In genomic region chr1:93844262-93845045, GRCh38 we compare ENCODE assay signal across 8 cellular contexts. TPM values are rescaled to one million over a fixed set of nuclear protein-coding genes. Genes with fewer than 3 reads are reported as not detected.
DNase-seq lines count a peak whose midpoint lies in the region; ATAC-seq, FAIRE-seq and TF ChIP-seq lines count a peak whose summit lies in the region.

No MANE protein-coding gene starts in this region.

- BruUV-seq in IMR-90 (replicated peaks; lab: Mats Ljungman, UMichigan) = no TSS peak

- H4K5ac ChIP-seq in IMR-90 (ENCODE audit: low read depth, low read length) = no peak overlapping the region

- no peaks in the 10 kb centered on the region for H3K79me1 ChIP-seq in IMR-90 (ENCODE audit: low read depth in 1 of 2, low read length in 2 of 2)

- no peaks in the 10 kb centered on the region for H3K27me3 Mint-ChIP-seq in activated CD4-positive, alpha-beta T cell treated with anti-CD3 and anti-CD28 coated beads for 36 hours

- no peak overlapping the region for H2AFZ ChIP-seq in IMR-90 (replicated peaks; ENCODE audit: low read length, poor library complexity)

- H3K27me3 ChIP-seq in IMR-90 (ENCODE audit: control insufficient read depth, insufficient read depth, low read length) = no peaks in the 10 kb centered on the region

- H3K4me1 ChIP-seq in IMR-90 (ENCODE audit: control insufficient read depth, insufficient read depth, low read length) = peaks cover 6% of the 10 kb centered on the region

- no peak overlapping the region for H3K27ac ChIP-seq in IMR-90 (ENCODE audit: insufficient read depth, low read length)

- TF ChIP-seq CTCF in IMR-90 (conservative IDR thresholded peaks at IDR 0.05; ENCODE audit: low read depth, low read length) = peak; percentile 88

- no peak overlapping the region for H3K14ac ChIP-seq in IMR-90 (replicated peaks; ENCODE audit: low read depth, low read length)

- ATAC-seq in activated CD4-positive, alpha-beta T cell treated with anti-CD3 and anti-CD28 coated beads for 36 hours = no peak
- ATAC-seq in IMR-90 (ENCODE audit: low read depth) (no peak), GM21723 (IDR thresholded peaks at IDR 0.05; ENCODE audit: unreplicated experiment) (no peak)

- H3K4me2 ChIP-seq in IMR-90 (ENCODE audit: low read depth, low read length) = no peak overlapping the region

- intact Hi-C loops in activated CD4-positive, alpha-beta T cell treated with anti-CD3 and anti-CD28 coated beads for 36 hours (cut with DNase I, micrococcal nuclease) = loop anchor here (1.0 to 10.0 kb wide), 13 partner anchors 21 to 1388 kb away; partner anchors contain the start of genes ABCD3 (in 1 of the 2), FNBP1L (in 1 of the 2), RPL5 (in 1 of the 2) and RWDD3 (in 1 of the 2)
- intact Hi-C loops in IMR-90 (cut with micrococcal nuclease) = loop anchor here (1.0 to 5.0 kb wide), 3 partner anchors 163 to 497 kb away; partner anchors contain the start of genes BCAR3 and DR1

- POLR2A ChIA-PET in activated CD4-positive, alpha-beta T cell treated with anti-CD3 and anti-CD28 coated beads for 36 hours (lab: Charles Lee) = no interaction called here
- POLR2A ChIA-PET in IMR-90 (lab: Charles Lee; ENCODE audit: unreplicated experiment) = no interaction called here

- H3K4ac ChIP-seq in IMR-90 (ENCODE audit: low read depth, low read length) = no peak overlapping the region

- H3K4me1 Mint-ChIP-seq in activated CD4-positive, alpha-beta T cell treated with anti-CD3 and anti-CD28 coated beads for 36 hours = peaks cover 24% of the 10 kb centered on the region

- no peak overlapping the region for H4K8ac ChIP-seq in IMR-90 (ENCODE audit: low read depth in 2 of 2, low read length in 2 of 2)

- peaks cover 3% of the 10 kb centered on the region for H3K36me3 Mint-ChIP-seq in activated CD4-positive, alpha-beta T cell treated with anti-CD3 and anti-CD28 coated beads for 36 hours (ENCODE audit: low read depth)

- no peak overlapping the region for H2BK5ac ChIP-seq in IMR-90 (ENCODE audit: low read depth, low read length, poor library complexity, severe bottlenecking)

- H2AK5ac ChIP-seq in IMR-90 (ENCODE audit: low read depth, low read length) = no peak overlapping the region

- no peaks in the 10 kb centered on the region for H3K36me3 ChIP-seq in IMR-90 (ENCODE audit: control insufficient read depth, insufficient read depth, low read length)

- no peak overlapping the region for H3K23ac ChIP-seq in IMR-90 (ENCODE audit: low read depth, low read length)

- no peak for FAIRE-seq in frontal cortex (lab: Jason Lieb, UNC)

- no peak overlapping the region for H3K4me3 Mint-ChIP-seq in activated CD4-positive, alpha-beta T cell treated with anti-CD3 and anti-CD28 coated beads for 36 hours

- CTCF ChIA-PET in activated CD4-positive, alpha-beta T cell treated with anti-CD3 and anti-CD28 coated beads for 36 hours (lab: Charles Lee) = interaction anchor here (0.6 to 5.7 kb wide), 30 partner anchors 10 to 540 kb away, joined by 3 to 107 read pairs (median 4); no protein-coding TSS in a partner anchor
- CTCF ChIA-PET in IMR-90 (lab: Yijun Ruan, JAX) = interaction anchor here (0.6 to 1.8 kb wide), 16 partner anchors 16 to 540 kb away, joined by 3 to 13 read pairs (median 3); no protein-coding TSS in a partner anchor

- WGBS in IMR-90 (ENCODE audit: extremely low coverage in 2 of 2, insufficient read length in 1 of 2), 2 experiments = no CpG with 5 or more reads among the region's 8 CpGs

- no peaks in the 10 kb centered on the region for H3K9me3 ChIP-seq in IMR-90 (ENCODE audit: control insufficient read depth, insufficient read depth, low read length)

- H4K91ac ChIP-seq in IMR-90 (ENCODE audit: insufficient read depth, low read depth, low read length) = no peak overlapping the region

- H3K18ac ChIP-seq in IMR-90 (ENCODE audit: low read depth, low read length) = no peak overlapping the region

- H3K9ac ChIP-seq in IMR-90 (ENCODE audit: low read depth, low read length) = no peak overlapping the region

- DNase-seq in activated CD4-positive, alpha-beta T cell treated with anti-CD3 and anti-CD28 coated beads for 36 hours = peak; percentile 52
- DNase-seq in activated CD4-positive, alpha-beta T cell treated with anti-CD3 and anti-CD28 coated beads for 1 hour = no peak
- DNase-seq in IMR-90 (peak; percentile 86), NOMO-1 treated with dmso at 0.1 percent for 144 hours (lab: John Stamatoyannopoulos, UW; ENCODE audit: unreplicated experiment) (peak; percentile 69), frontal cortex (ENCODE audit: low spot score in 2 of 2) (peak; percentile 52 to 62), renal cortical epithelial cell (ENCODE audit: low read depth) (peak; percentile 84)
- peak; percentile 21 for DNase-seq in activated naive CD4-positive, alpha-beta T cell treated with Interleukin-2 at 50 U/mL for 16 hours

- in situ Hi-C loops in IMR-90 (cut with MboI; ENCODE audit: low sequenced_read_pairs) = loop anchor here (5.0 kb wide), 1 partner anchor 397 kb away; the partner anchor contains the start of gene FNBP1L

- no peak overlapping the region for H3K27ac Mint-ChIP-seq in activated CD4-positive, alpha-beta T cell treated with anti-CD3 and anti-CD28 coated beads for 36 hours

- H2BK20ac ChIP-seq in IMR-90 (ENCODE audit: low read depth, low read length) = no peak overlapping the region

- no peaks in the 10 kb centered on the region for H3K9me3 Mint-ChIP-seq in activated CD4-positive, alpha-beta T cell treated with anti-CD3 and anti-CD28 coated beads for 36 hours (ENCODE audit: low read depth)

- H2AK9ac ChIP-seq in IMR-90 (replicated peaks; ENCODE audit: low read depth, low read length, poor library complexity) = no peak overlapping the region

- peaks cover 6% of the 10 kb centered on the region; the same call in 1 of the 2 replicates for H4K20me1 ChIP-seq in IMR-90 (ENCODE audit: insufficient read depth, low read length)

- H3K4me3 ChIP-seq in IMR-90 (ENCODE audit: insufficient read depth, low read depth, low read length) = no peak overlapping the region

- no peak for TF ChIP-seq POLR2A in IMR-90 (IDR thresholded peaks at IDR 0.05; ENCODE audit: low read depth, low read length)

- H3K9me1 ChIP-seq in IMR-90 (ENCODE audit: insufficient read depth, low read length) = peaks cover 10% of the 10 kb centered on the region; the same call in 1 of the 2 replicates

- H2BK15ac ChIP-seq in IMR-90 (ENCODE audit: low read depth, low read length) = no peak overlapping the region; the same call in 2 of the 3 replicates

- H3K56ac ChIP-seq in IMR-90 (ENCODE audit: extremely low read depth, insufficient read depth, low read length) = no peak overlapping the region

- TF ChIP-seq RAD21 in IMR-90 (IDR thresholded peaks at IDR 0.05; ENCODE audit: low read length) = peak; percentile 93

- dilution Hi-C loops in IMR-90 (cut with HindIII; ENCODE audit: low sequenced_read_pairs, unreplicated experiment) = no loop called here

- H2BK120ac ChIP-seq in IMR-90 (ENCODE audit: low read depth, low read length) = no peak overlapping the region

TF ChIP-seq in IMR-90, 13 proteins besides CTCF, POLR2A, EP300 and RAD21:
- TF ChIP-seq MAZ (IDR thresholded peaks at IDR 0.05; ENCODE audit: borderline replicate concordance, low read depth, low read length) (no peak), RCOR1 (IDR thresholded peaks at IDR 0.05; ENCODE audit: insufficient replicate concordance, low read length) (no peak), CEBPB (IDR thresholded peaks at IDR 0.05; ENCODE audit: low read depth, low read length) (peak; percentile 84), RFX5 (IDR thresholded peaks at IDR 0.05; ENCODE audit: low read depth, low read length) (peak; percentile 37; the same call in 1 of the 2 replicates), SMC3 (IDR thresholded peaks at IDR 0.05; ENCODE audit: low read depth, low read length) (peak; percentile 85), MAFK (IDR thresholded peaks at IDR 0.05; ENCODE audit: low read depth, low read length) (peak; percentile 21; the same call in 1 of the 2 replicates)
TF ChIP-seq in IMR-90: peak in this region for 4.

RNA-seq across cellular contexts. Expression of gene DNTTIP2, which starts 34.6 kb away (rescaled TPM):
- 10 to 100 TPM; 82.8 to 84.9 TPM for total RNA-seq in activated CD4-positive, alpha-beta T cell treated with anti-CD3 and anti-CD28 coated beads for 36 hours
- 24.4 and 35.8 TPM in 2 replicates for total RNA-seq in IMR-90 (2012; rRNA removed)
- polyA plus RNA-seq in IMR-90 (2012; rRNA removed) = 13.8 and 14.2 TPM in 2 replicates
- 1.0 and 2.3 TPM in 2 replicates for polyA plus RNA-seq in IMR-90 (2012; cell fraction: cytosol; rRNA removed)
- polyA plus RNA-seq in IMR-90 (2012; cell fraction: nucleus; rRNA removed; ENCODE audit: low replicate concordance) = 2.2 and 14.4 TPM in 2 replicates
- 20.8 TPM for total RNA-seq in frontal cortex
- total RNA-seq in renal cortical epithelial cell = 48.6 and 51.7 TPM in 2 replicates
